In the genomic region with DNA sequence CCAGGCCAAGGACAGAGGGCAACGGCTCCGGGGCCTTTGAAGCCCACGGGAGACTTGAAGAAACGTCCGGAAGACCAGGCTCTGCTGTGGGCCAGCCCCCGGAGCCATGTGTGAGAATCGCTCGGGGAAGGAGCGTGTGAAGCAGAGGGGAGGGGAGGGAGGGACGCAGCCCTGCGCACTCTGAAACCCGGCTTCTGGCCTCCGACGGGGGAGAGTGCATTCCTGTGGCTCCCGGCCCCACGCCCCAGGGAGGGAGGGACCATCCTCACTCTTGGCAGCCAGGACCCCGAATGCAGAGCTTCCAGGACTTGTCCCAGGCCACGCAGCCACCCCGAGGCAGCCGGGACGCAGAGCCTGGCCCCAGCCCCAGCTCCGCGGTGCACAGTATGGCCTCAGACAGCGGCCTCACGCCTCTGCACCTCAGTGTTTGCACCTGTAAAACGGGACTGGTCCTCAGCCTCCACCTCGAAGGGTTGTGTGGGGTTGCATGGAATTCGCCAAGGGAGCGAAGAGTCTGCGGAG, we compare ENCODE assay signal across 14 cellular contexts.
A peak's percentile ranks its signal among the peaks of the same experiment; 100 is the strongest.
DNase-seq lines count a peak whose midpoint lies in the region; ATAC-seq and TF ChIP-seq lines count a peak whose summit lies in the region.
"Had no signal": no experiment of that assay in that cellular context is flagged by ENCODE, and none has a peak within 500 bp of the region (broad histone marks: within the 10 kb centered on the region; RNA-seq: fewer than 3 reads in every experiment).

No MANE protein-coding gene starts in this region.

- H3K27ac ChIP-seq in heart right ventricle (no peak overlapping the region), right lobe of liver (no peak overlapping the region)
- no peak overlapping the region for H3K27ac ChIP-seq in CD8-positive, alpha-beta T cell (ENCODE audit: low read depth, low read length)
- H3K27ac ChIP-seq: A549, skin epidermis had no signal

- 30 to 34% methylated on average over 30 of the region's 30 CpGs for WGBS in heart right ventricle, 2 donors
- WGBS in right lobe of liver (ENCODE audit: insufficient coverage, low coverage, low lambda C conversion rate, missing lambda C conversion rate) = 65% methylated on average over 4 of the region's 30 CpGs

- TF ChIP-seq CTCF in heart right ventricle (IDR thresholded peaks at IDR 0.05) (no peak), right lobe of liver (IDR thresholded peaks at IDR 0.05) (no peak)
- no peak for TF ChIP-seq CTCF in CD8-positive, alpha-beta T cell (IDR thresholded peaks at IDR 0.05)

- H3K4me3 ChIP-seq in heart right ventricle = peak overlapping the region in 1 of 10 donors; percentile 4
- no peak overlapping the region for H3K4me3 ChIP-seq in right lobe of liver
- H3K4me3 ChIP-seq in CD8-positive, alpha-beta T cell (ENCODE audit: low read depth, low read length) = no peak overlapping the region
- H3K4me3 ChIP-seq: A549, skin epidermis had no signal

- H3K4me1 ChIP-seq in heart right ventricle (peaks cover 6 to 29% (median 17%) of the 10 kb centered on the region in 9 donors), right lobe of liver (no peaks in the 10 kb centered on the region)
- H3K4me1 ChIP-seq in CD8-positive, alpha-beta T cell (ENCODE audit: insufficient read depth, low read length) = peaks cover 22% of the 10 kb centered on the region

- H3K27me3 ChIP-seq in heart right ventricle = peaks cover 0 to 47% (median 40%) of the 10 kb centered on the region in 7 donors
- H3K27me3 ChIP-seq in right lobe of liver = no peaks in the 10 kb centered on the region
- no peaks in the 10 kb centered on the region for H3K27me3 ChIP-seq in CD8-positive, alpha-beta T cell (ENCODE audit: insufficient read depth, low read length)

- H3K9me3 Mint-ChIP-seq in CD8-positive, alpha-beta T cell = no peaks in the 10 kb centered on the region

- ATAC-seq in heart right ventricle (peak; percentile 16 to 62 (median 42)), right lobe of liver (peak in 3 of 4 donors; percentile 6 to 36 (median 11)), GM21717 (IDR thresholded peaks at IDR 0.05; ENCODE audit: unreplicated experiment) (no peak), GM21381 (IDR thresholded peaks at IDR 0.05; ENCODE audit: unreplicated experiment) (no peak)
- ATAC-seq in CD8-positive, alpha-beta T cell = no peak

- CTCF ChIA-PET in CD8-positive, alpha-beta T cell (lab: Charles Lee) = no interaction called here

- H3K27me3 Mint-ChIP-seq in CD8-positive, alpha-beta T cell (ENCODE audit: low read depth) = peaks cover 3% of the 10 kb centered on the region

- H3K4me1 Mint-ChIP-seq in CD8-positive, alpha-beta T cell (ENCODE audit: low read depth) = peaks cover 13% of the 10 kb centered on the region

- POLR2A ChIA-PET in CD8-positive, alpha-beta T cell (lab: Charles Lee) = no interaction called here

- H3K27ac Mint-ChIP-seq in CD8-positive, alpha-beta T cell = no peak overlapping the region

- no peak for DNase-seq in heart right ventricle
- DNase-seq in cardiac septum (ENCODE audit: low spot score) = no peak
- peak; percentile 69 for DNase-seq in ecto neural progenitor cell (ENCODE audit: low spot score)
- peak in 1 of 3 donors; percentile 40 for DNase-seq in right lobe of liver
- DNase-seq in CD8-positive, alpha-beta T cell = no peak
- DNase-seq in NK-92 treated with Interleukin-12 subunit alpha and Interleukin-12 subunit beta, amount 100 ng/mL, for 24 hours (lab: John Stamatoyannopoulos, UW) = no peak
- DNase-seq: Karpas-422; NCI-H446; SHP77; stimulated activated CD8-positive, alpha-beta memory T cell treated with anti-CD3 and anti-CD28 coated beads, Interleukin-4, amount 100 ng/mL, for 48 hours had no signal

- no peaks in the 10 kb centered on the region for H3K36me3 Mint-ChIP-seq in CD8-positive, alpha-beta T cell

- H3K36me3 ChIP-seq in heart right ventricle (no peaks in the 10 kb centered on the region), right lobe of liver (no peaks in the 10 kb centered on the region)
- H3K36me3 ChIP-seq in CD8-positive, alpha-beta T cell (ENCODE audit: insufficient read depth, low read length) = no peaks in the 10 kb centered on the region

- TF ChIP-seq POLR2A in right lobe of liver (IDR thresholded peaks at IDR 0.05) = no peak

- H3K9me3 ChIP-seq in heart right ventricle (no peaks in the 10 kb centered on the region), right lobe of liver (no peaks in the 10 kb centered on the region)
- H3K9me3 ChIP-seq in CD8-positive, alpha-beta T cell (ENCODE audit: low read length) = no peaks in the 10 kb centered on the region
- H3K9me3 ChIP-seq: A549 had no signal

- intact Hi-C loops in heart right ventricle (cut with DNase I) (no loop called here), cardiac septum (cut with DNase I) (no loop called here), right lobe of liver (cut with DNase I) (no loop called here)
- intact Hi-C loops in CD8-positive, alpha-beta T cell (cut with DNase I, micrococcal nuclease) = no loop called here

- H3K4me3 Mint-ChIP-seq in CD8-positive, alpha-beta T cell = no peak overlapping the region

Comparison
In these comparisons a context has a peak if more than half of its experiments do, and no peak if none do; other contexts are left out.
1. ATAC-seq: peak in heart right ventricle (8 of 8) and right lobe of liver (3 of 4); none in CD8-positive, alpha-beta T cell (single experiment), GM21717 (single experiment) and GM21381 (single experiment).